Comparison of ENCODE assay signal across 24 cellular contexts in genomic region chr18:68962623-68963022, GRCh38.
"Had no signal": no experiment of that assay in that cellular context is flagged by ENCODE, and none has a peak within 500 bp of the region (broad histone marks: within the 10 kb centered on the region; RNA-seq: fewer than 3 reads in every experiment).

No MANE protein-coding gene starts in this region.

- FAIRE-seq: colon, frontal cortex, kidney, small intestine, urothelium cell line had no signal

- H3K36me3 Mint-ChIP-seq: naive thymus-derived CD4-positive, alpha-beta T cell; neural progenitor cell; stimulated activated naive B cell treated with anti-CD40 and anti-IgM and Interleukin-4, amounts not matched to agents 10 μg/mL and 1 μg/mL and 100 μg/mL, for 72 hours had no signal

- DNase-seq: dorsolateral prefrontal cortex; effector CD4-positive, alpha-beta T cell; endodermal cell; esophagus squamous epithelium; hypothalamus; kidney; mesendoderm; midbrain; naive thymus-derived CD4-positive, alpha-beta T cell; right lobe of liver; small intestine; stimulated activated CD4-positive, alpha-beta T cell treated with anti-CD3 and anti-CD28 coated beads, Interleukin-15, amount 100 ng/mL, for 24 hours; stimulated activated CD4-positive, alpha-beta T cell treated with anti-CD3 and anti-CD28 coated beads, Interleukin-2, amount 100 ng/mL, for 48 hours; stimulated activated naive B cell treated with anti-CD40 and anti-IgM and Interleukin-4, amounts not matched to agents 10 μg/mL and 1 μg/mL and 100 μg/mL, for 72 hours; upper lobe of left lung had no signal

- H3K9me3 Mint-ChIP-seq: nephron; neural progenitor cell; stimulated activated naive B cell treated with anti-CD40 and anti-IgM and Interleukin-4, amounts not matched to agents 10 μg/mL and 1 μg/mL and 100 μg/mL, for 72 hours; stimulated activated naive CD8-positive, alpha-beta T cell treated with anti-CD3 and anti-CD28 coated beads, Interleukin-15, Interleukin-2, amounts not matched to agents 100 ng/mL and 50 ng/mL, for 24 hours had no signal

- H3K27me3 ChIP-seq: dorsolateral prefrontal cortex, esophagus squamous epithelium, neural progenitor cell, right lobe of liver, tibial nerve, upper lobe of left lung had no signal

- H3K36me3 ChIP-seq: esophagus squamous epithelium, neural progenitor cell, right lobe of liver, thoracic aorta, tibial nerve, upper lobe of left lung had no signal

- H3K4me1 Mint-ChIP-seq: naive thymus-derived CD4-positive, alpha-beta T cell; nephron; stimulated activated naive B cell treated with anti-CD40 and anti-IgM and Interleukin-4, amounts not matched to agents 10 μg/mL and 1 μg/mL and 100 μg/mL, for 72 hours had no signal

- H3K27ac Mint-ChIP-seq: endodermal cell; naive thymus-derived CD4-positive, alpha-beta T cell; nephron; neural progenitor cell; progenitor cell of endocrine pancreas; stimulated activated naive B cell treated with anti-CD40 and anti-IgM and Interleukin-4, amounts not matched to agents 10 μg/mL and 1 μg/mL and 100 μg/mL, for 72 hours; stimulated activated naive CD8-positive, alpha-beta T cell treated with anti-CD3 and anti-CD28 coated beads, Interleukin-15, Interleukin-2, amounts not matched to agents 100 ng/mL and 50 ng/mL, for 24 hours had no signal

- H3K27me3 Mint-ChIP-seq: naive thymus-derived CD4-positive, alpha-beta T cell; progenitor cell of endocrine pancreas; stimulated activated naive B cell treated with anti-CD40 and anti-IgM and Interleukin-4, amounts not matched to agents 10 μg/mL and 1 μg/mL and 100 μg/mL, for 72 hours; stimulated activated naive CD8-positive, alpha-beta T cell treated with anti-CD3 and anti-CD28 coated beads, Interleukin-15, Interleukin-2, amounts not matched to agents 100 ng/mL and 50 ng/mL, for 24 hours had no signal

- H3K4me3 Mint-ChIP-seq: endodermal cell; naive thymus-derived CD4-positive, alpha-beta T cell; nephron; neural progenitor cell; stimulated activated naive B cell treated with anti-CD40 and anti-IgM and Interleukin-4, amounts not matched to agents 10 μg/mL and 1 μg/mL and 100 μg/mL, for 72 hours; stimulated activated naive CD8-positive, alpha-beta T cell treated with anti-CD3 and anti-CD28 coated beads, Interleukin-15, Interleukin-2, amounts not matched to agents 100 ng/mL and 50 ng/mL, for 24 hours had no signal

- H3K4me3 ChIP-seq: dorsolateral prefrontal cortex, esophagus squamous epithelium, neural progenitor cell, right lobe of liver, thoracic aorta, tibial nerve, upper lobe of left lung had no signal
